ENCODE assay signal across 20 cellular contexts in the genomic region with DNA sequence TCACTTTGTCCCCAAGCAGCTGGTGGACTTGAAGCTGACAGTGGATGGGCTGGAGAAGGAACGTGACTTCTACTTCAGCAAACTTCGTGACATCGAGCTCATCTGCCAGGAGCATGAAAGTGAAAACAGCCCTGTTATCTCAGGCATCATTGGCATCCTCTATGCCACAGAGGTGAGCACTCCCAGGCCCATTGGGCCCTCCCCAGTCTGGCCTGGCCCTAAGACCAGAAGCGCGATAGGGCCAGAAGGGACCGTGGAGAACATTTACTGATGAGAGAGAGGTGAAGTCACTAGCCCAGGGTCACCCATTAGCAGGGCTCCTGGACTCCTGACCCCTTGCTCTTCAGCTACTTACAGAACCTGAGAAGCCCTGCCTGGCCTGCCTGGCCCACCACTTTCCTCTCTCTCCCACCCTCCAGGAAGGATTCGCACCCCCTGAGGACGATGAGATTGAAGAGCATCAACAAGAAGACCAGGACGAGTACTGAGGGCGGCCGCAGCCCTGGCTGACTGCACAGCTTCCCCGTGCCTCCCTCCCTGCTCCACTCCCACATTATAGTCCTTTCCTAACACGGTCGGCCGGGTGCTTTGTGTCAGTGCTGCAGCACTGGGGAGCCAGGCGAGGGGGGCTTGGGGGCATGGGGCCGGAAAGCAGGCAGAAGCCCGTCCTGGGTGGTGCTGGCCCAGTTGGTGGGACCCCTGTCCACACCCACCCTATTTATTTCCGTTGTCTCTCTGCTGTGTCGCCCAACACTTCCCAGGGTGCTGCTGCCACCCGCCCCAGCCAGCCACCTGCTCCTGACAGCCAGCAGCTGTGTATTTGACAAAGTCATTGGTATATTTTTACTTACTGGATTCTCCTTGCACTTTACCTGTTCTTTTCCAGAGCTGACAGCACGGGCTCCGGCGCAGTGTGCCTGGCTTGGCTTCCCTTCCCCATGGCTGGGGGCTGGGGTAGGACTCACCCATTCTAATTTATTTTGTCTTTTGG.
"Had no signal": no experiment of that assay in that cellular context is flagged by ENCODE, and none has a peak within 500 bp of the region (broad histone marks: within the 10 kb centered on the region; RNA-seq: fewer than 3 reads in every experiment).

No MANE protein-coding gene starts in this region.

- H3K4me1 ChIP-seq: adrenal gland had no signal

- H3K27me3 ChIP-seq: adrenal gland, left lung, tibial nerve had no signal

- H3K4me3 ChIP-seq: adrenal gland, left lung, SK-N-MC, skin epidermis, tibial nerve had no signal

- H3K9me3 ChIP-seq: adrenal gland, left lung, tibial nerve had no signal

- DNase-seq: activated CD4-positive, alpha-beta T cell treated with anti-CD3 and anti-CD28 coated beads, Interleukin-2, amount 50 U/mL, for 1 hour; activated CD4-positive, CD25-positive, alpha-beta regulatory T cell treated with anti-CD3 and anti-CD28 coated beads, Interleukin-2, amount 50 U/mL, for 72 hours; activated CD8-positive, alpha-beta memory T cell treated with anti-CD3 and anti-CD28 coated beads for 24 hours; activated CD8-positive, alpha-beta memory T cell treated with anti-CD3 and anti-CD28 coated beads, Interleukin-2, amount 50 U/mL, for 48 hours; activated effector memory CD4-positive, alpha-beta T cell treated with anti-CD3 and anti-CD28 coated beads, Interleukin-2, amount 50 U/mL, for 16 hours; activated naive CD4-positive, alpha-beta T cell treated with anti-CD3 and anti-CD28 coated beads, Interleukin-2, amount 50 U/mL, for 16 hours; activated T-cell treated with anti-CD3 and anti-CD28 coated beads, Interleukin-2, amount 50 U/mL, for 48 hours; adrenal gland; effector memory CD8-positive, alpha-beta T cell; foreskin fibroblast; glutamatergic neuron; hypothalamus; left lung; naive thymus-derived CD8-positive, alpha-beta T cell; stimulated activated CD4-positive, alpha-beta T cell treated with anti-CD3 and anti-CD28 coated beads, Interleukin-2, amount 100 ng/mL, for 48 hours had no signal

- H3K27ac Mint-ChIP-seq: stimulated activated naive CD8-positive, alpha-beta T cell treated with anti-CD3 and anti-CD28 coated beads, Interleukin-15, Interleukin-2, amounts not matched to agents 100 ng/mL and 50 ng/mL, for 24 hours had no signal

- ATAC-seq: effector memory CD8-positive, alpha-beta T cell; left lung; naive thymus-derived CD8-positive, alpha-beta T cell had no signal

- H3K4me3 Mint-ChIP-seq: effector memory CD8-positive, alpha-beta T cell; stimulated activated naive CD8-positive, alpha-beta T cell treated with anti-CD3 and anti-CD28 coated beads, Interleukin-15, Interleukin-2, amounts not matched to agents 100 ng/mL and 50 ng/mL, for 24 hours had no signal

- H3K9me3 Mint-ChIP-seq: effector memory CD8-positive, alpha-beta T cell; naive thymus-derived CD8-positive, alpha-beta T cell; stimulated activated naive CD8-positive, alpha-beta T cell treated with anti-CD3 and anti-CD28 coated beads, Interleukin-15, Interleukin-2, amounts not matched to agents 100 ng/mL and 50 ng/mL, for 24 hours had no signal

- H3K27me3 Mint-ChIP-seq: effector memory CD8-positive, alpha-beta T cell; naive thymus-derived CD8-positive, alpha-beta T cell; stimulated activated naive CD8-positive, alpha-beta T cell treated with anti-CD3 and anti-CD28 coated beads, Interleukin-15, Interleukin-2, amounts not matched to agents 100 ng/mL and 50 ng/mL, for 24 hours had no signal

- H3K27ac ChIP-seq: adrenal gland, epithelial cell of prostate, left lung, SK-N-MC, skin epidermis, tibial nerve had no signal
